In genomic region chr22:47123827-47124442, GRCh38 we compare ENCODE assay signal across 19 cellular contexts.
DNase-seq lines count a peak whose midpoint lies in the region; ATAC-seq, FAIRE-seq and TF ChIP-seq lines count a peak whose summit lies in the region.
"Had no signal": no experiment of that assay in that cellular context is flagged by ENCODE, and none has a peak within 500 bp of the region (broad histone marks: within the 10 kb centered on the region; RNA-seq: fewer than 3 reads in every experiment).

No MANE protein-coding gene starts in this region.

- H3K27me3 Mint-ChIP-seq in activated naive CD4-positive, alpha-beta T cell treated with anti-CD3 and anti-CD28 coated beads, Interleukin-2, amount 10 ng/mL, durations not matched to agents 7 days and 5 days: no peaks in the 10 kb centered on the region
- H3K27me3 Mint-ChIP-seq in type B pancreatic cell: no peaks in the 10 kb centered on the region
- H3K27me3 Mint-ChIP-seq in activated T-helper 1 cell treated with anti-CD3 and anti-CD28 coated beads, Interleukin-12 subunit alpha, Interleukin-12 subunit beta, Interleukin-2, Interleukin-4 antibody, amounts not matched to agents 30 ng/mL and 10 ng/mL and 1 ng/mL, durations not matched to agents 14 hours and 24 hours and 36 hours (ENCODE audit: insufficient read depth): no peaks in the 10 kb centered on the region
- H3K27me3 Mint-ChIP-seq: CD4-positive, CD25-positive, alpha-beta regulatory T cell; stimulated activated memory B cell treated with anti-CD40 and anti-IgM and Interleukin-4, amounts not matched to agents 10 μg/mL and 1 μg/mL and 100 μg/mL, for 72 hours had no signal

- dilution Hi-C loops in keratinocyte (cut with MboI; ENCODE audit: extremely low pct_ligation_motif_present, low sequenced_read_pairs): no loop called here

- H3K4me3 Mint-ChIP-seq in activated naive CD4-positive, alpha-beta T cell treated with anti-CD3 and anti-CD28 coated beads, Interleukin-2, amount 10 ng/mL, durations not matched to agents 7 days and 5 days: no peak overlapping the region
- H3K4me3 Mint-ChIP-seq in type B pancreatic cell: no peak overlapping the region
- no peak overlapping the region for H3K4me3 Mint-ChIP-seq in activated T-helper 1 cell treated with anti-CD3 and anti-CD28 coated beads, Interleukin-12 subunit alpha, Interleukin-12 subunit beta, Interleukin-2, Interleukin-4 antibody, amounts not matched to agents 30 ng/mL and 10 ng/mL and 1 ng/mL, durations not matched to agents 14 hours and 24 hours and 36 hours
- H3K4me3 Mint-ChIP-seq: CD4-positive, CD25-positive, alpha-beta regulatory T cell; nephron; stimulated activated memory B cell treated with anti-CD40 and anti-IgM and Interleukin-4, amounts not matched to agents 10 μg/mL and 1 μg/mL and 100 μg/mL, for 72 hours had no signal

- H3K27ac ChIP-seq in RWPE2 (ENCODE audit: poor library complexity, severe bottlenecking): no peak overlapping the region
- H3K27ac ChIP-seq in keratinocyte (ENCODE audit: control insufficient read depth, insufficient read depth, low read length): no peak overlapping the region
- H3K27ac ChIP-seq: brain microvascular endothelial cell, upper lobe of left lung had no signal

- H3K9me3 ChIP-seq in RWPE2 (ENCODE audit: severe bottlenecking): no peaks in the 10 kb centered on the region
- H3K9me3 ChIP-seq in keratinocyte (ENCODE audit: control insufficient read depth, low read depth, low read length): no peaks in the 10 kb centered on the region
- H3K9me3 ChIP-seq: upper lobe of left lung had no signal

- no peaks in the 10 kb centered on the region for H4K20me1 ChIP-seq in keratinocyte (ENCODE audit: control insufficient read depth, extremely low read depth, insufficient read depth, low read length)

- no peak for FAIRE-seq in keratinocyte (lab: Jason Lieb, UNC)
- FAIRE-seq: GM18507 had no signal

- TF ChIP-seq CTCF in RWPE2 (IDR thresholded peaks at IDR 0.05; ENCODE audit: poor library complexity, severe bottlenecking) (no peak), keratinocyte (optimal IDR thresholded peaks at IDR 0.05 in 1 of 3, IDR thresholded peaks at IDR 0.05 in 1 of 3, conservative IDR thresholded peaks at IDR 0.05 in 1 of 3; ENCODE audit: extremely low read depth in 1 of 3, insufficient read depth in 2 of 3, low read length in 3 of 3) (no peak), type B pancreatic cell (conservative IDR thresholded peaks at IDR 0.05) (no peak)

- no peak overlapping the region for H2AFZ ChIP-seq in keratinocyte (ENCODE audit: control insufficient read depth, low read length)

- CTCF ChIA-PET in activated naive CD4-positive, alpha-beta T cell treated with anti-CD3 and anti-CD28 coated beads, Interleukin-2, amount 10 ng/mL, durations not matched to agents 7 days and 5 days (lab: Charles Lee): no interaction called here

- ATAC-seq in activated naive CD4-positive, alpha-beta T cell treated with anti-CD3 and anti-CD28 coated beads, Interleukin-2, amount 50 U/mL, for 72 hours: no peak
- ATAC-seq in RWPE2 (ENCODE audit: low read depth) (no peak), HG03025 (IDR thresholded peaks at IDR 0.05; ENCODE audit: low FRiP score, unreplicated experiment) (no peak)

- H3K4me2 ChIP-seq in keratinocyte (ENCODE audit: control insufficient read depth, extremely low read depth, insufficient read depth, low read depth, low read length): peak overlapping the region; percentile 54

- no peaks in the 10 kb centered on the region for H3K36me3 Mint-ChIP-seq in activated naive CD4-positive, alpha-beta T cell treated with anti-CD3 and anti-CD28 coated beads, Interleukin-2, amount 50 U/mL, for 72 hours
- H3K36me3 Mint-ChIP-seq in activated naive CD4-positive, alpha-beta T cell treated with anti-CD3 and anti-CD28 coated beads, Interleukin-2, amount 10 ng/mL, durations not matched to agents 7 days and 5 days: peaks cover 3% of the 10 kb centered on the region
- H3K36me3 Mint-ChIP-seq in type B pancreatic cell: no peaks in the 10 kb centered on the region
- no peaks in the 10 kb centered on the region for H3K36me3 Mint-ChIP-seq in activated T-helper 1 cell treated with anti-CD3 and anti-CD28 coated beads, Interleukin-12 subunit alpha, Interleukin-12 subunit beta, Interleukin-2, Interleukin-4 antibody, amounts not matched to agents 30 ng/mL and 10 ng/mL and 1 ng/mL, durations not matched to agents 14 hours and 24 hours and 36 hours (ENCODE audit: low read depth)

- H3K4me1 Mint-ChIP-seq in activated naive CD4-positive, alpha-beta T cell treated with anti-CD3 and anti-CD28 coated beads, Interleukin-2, amount 10 ng/mL, durations not matched to agents 7 days and 5 days: peaks cover 4% of the 10 kb centered on the region
- H3K4me1 Mint-ChIP-seq in type B pancreatic cell (ENCODE audit: unreplicated experiment): peaks cover 10% of the 10 kb centered on the region
- H3K4me1 Mint-ChIP-seq in activated T-helper 1 cell treated with anti-CD3 and anti-CD28 coated beads, Interleukin-12 subunit alpha, Interleukin-12 subunit beta, Interleukin-2, Interleukin-4 antibody, amounts not matched to agents 30 ng/mL and 10 ng/mL and 1 ng/mL, durations not matched to agents 14 hours and 24 hours and 36 hours (ENCODE audit: low read depth): no peaks in the 10 kb centered on the region

- no peaks in the 10 kb centered on the region for H3K4me1 ChIP-seq in RWPE2 (ENCODE audit: insufficient read depth, poor library complexity, severe bottlenecking)
- H3K4me1 ChIP-seq in keratinocyte (ENCODE audit: control insufficient read depth, extremely low read depth, insufficient read depth, low read length): peaks cover 9% of the 10 kb centered on the region
- H3K4me1 ChIP-seq: upper lobe of left lung had no signal

- no peaks in the 10 kb centered on the region for H3K9me1 ChIP-seq in keratinocyte (ENCODE audit: control insufficient read depth, extremely low read depth, insufficient read depth, low read length)

- H3K4me3 ChIP-seq in RWPE2 (ENCODE audit: severe bottlenecking): no peak overlapping the region
- H3K4me3 ChIP-seq in keratinocyte (ENCODE audit: control insufficient read depth in 2 of 3, extremely low read depth in 1 of 3, insufficient read depth in 2 of 3, low read depth in 1 of 3, low read length in 3 of 3): no peak overlapping the region
- H3K4me3 ChIP-seq: upper lobe of left lung had no signal

- no peaks in the 10 kb centered on the region for H3K79me2 ChIP-seq in keratinocyte (ENCODE audit: control insufficient read depth, insufficient read depth, low read length)

- DNase-seq in activated naive CD4-positive, alpha-beta T cell treated with anti-CD3 and anti-CD28 coated beads, Interleukin-2, amount 50 U/mL, for 72 hours (ENCODE audit: low spot score in 2 of 2): no peak
- DNase-seq in activated naive CD4-positive, alpha-beta T cell treated with anti-CD3 and anti-CD28 coated beads, Interleukin-2, amount 10 ng/mL, durations not matched to agents 7 days and 5 days: no peak
- DNase-seq in RWPE2 (ENCODE audit: low spot score) (peak; percentile 34), keratinocyte (ENCODE audit: low read depth, low spot score) (no peak), type B pancreatic cell (ENCODE audit: extremely low spot score, unreplicated experiment) (no peak), head of caudate nucleus (no peak)
- no peak for DNase-seq in activated T-helper 1 cell treated with anti-CD3 and anti-CD28 coated beads, Interleukin-12 subunit alpha, Interleukin-12 subunit beta, Interleukin-2, Interleukin-4 antibody, amounts not matched to agents 30 ng/mL and 10 ng/mL and 1 ng/mL, durations not matched to agents 14 hours and 24 hours and 36 hours (ENCODE audit: low spot score)
- DNase-seq: activated naive CD4-positive, alpha-beta T cell; brain microvascular endothelial cell; CD4-positive, CD25-positive, alpha-beta regulatory T cell; NCI-H2029 treated with DMSO at 0.1 percent for 48 hours; NCI-H524 treated with DMSO at 0.1 percent for 48 hours; stimulated activated CD4-positive, alpha-beta T cell treated with anti-CD3 and anti-CD28 coated beads, Interleukin-12 subunit alpha, Interleukin-12 subunit beta, amount 100 ng/mL, for 4 hours; T-helper 2 cell; upper lobe of left lung had no signal

- intact Hi-C loops in activated T-helper 1 cell treated with anti-CD3 and anti-CD28 coated beads, Interleukin-12 subunit alpha, Interleukin-12 subunit beta, Interleukin-2, Interleukin-4 antibody, amounts not matched to agents 30 ng/mL and 10 ng/mL and 1 ng/mL, durations not matched to agents 14 hours and 24 hours and 36 hours (cut with micrococcal nuclease): no loop called here
- intact Hi-C loops in head of caudate nucleus (cut with DNase I): no loop called here

- peak overlapping the region; percentile 24 to 58 for H3K27ac Mint-ChIP-seq in activated naive CD4-positive, alpha-beta T cell treated with anti-CD3 and anti-CD28 coated beads, Interleukin-2, amount 50 U/mL, for 72 hours
- no peak overlapping the region for H3K27ac Mint-ChIP-seq in activated naive CD4-positive, alpha-beta T cell treated with anti-CD3 and anti-CD28 coated beads, Interleukin-2, amount 10 ng/mL, durations not matched to agents 7 days and 5 days
- H3K27ac Mint-ChIP-seq in type B pancreatic cell: peak overlapping the region; percentile 73
- H3K27ac Mint-ChIP-seq in activated T-helper 1 cell treated with anti-CD3 and anti-CD28 coated beads, Interleukin-12 subunit alpha, Interleukin-12 subunit beta, Interleukin-2, Interleukin-4 antibody, amounts not matched to agents 30 ng/mL and 10 ng/mL and 1 ng/mL, durations not matched to agents 14 hours and 24 hours and 36 hours: no peak overlapping the region
- H3K27ac Mint-ChIP-seq: CD4-positive, CD25-positive, alpha-beta regulatory T cell; nephron; stimulated activated memory B cell treated with anti-CD40 and anti-IgM and Interleukin-4, amounts not matched to agents 10 μg/mL and 1 μg/mL and 100 μg/mL, for 72 hours had no signal

- no peaks in the 10 kb centered on the region for H3K36me3 ChIP-seq in RWPE2 (ENCODE audit: low read depth)
- H3K36me3 ChIP-seq in keratinocyte (ENCODE audit: control insufficient read depth in 2 of 2, extremely low read depth in 1 of 2, insufficient read depth in 2 of 2, low read length in 2 of 2): no peaks in the 10 kb centered on the region
- H3K36me3 ChIP-seq: brain microvascular endothelial cell, upper lobe of left lung had no signal

- H3K27me3 ChIP-seq in RWPE2 (ENCODE audit: insufficient read depth, poor library complexity, severe bottlenecking) (no peaks in the 10 kb centered on the region), keratinocyte (ENCODE audit: control insufficient read depth, extremely low read depth, insufficient read depth, low read length) (no peaks in the 10 kb centered on the region)
- H3K27me3 ChIP-seq: brain microvascular endothelial cell, upper lobe of left lung had no signal

- H3K9ac ChIP-seq in keratinocyte (ENCODE audit: control insufficient read depth, extremely low read depth, insufficient read depth, low read length): no peak overlapping the region

- H3K9me3 Mint-ChIP-seq in activated naive CD4-positive, alpha-beta T cell treated with anti-CD3 and anti-CD28 coated beads, Interleukin-2, amount 50 U/mL, for 72 hours: no peaks in the 10 kb centered on the region
- H3K9me3 Mint-ChIP-seq in activated naive CD4-positive, alpha-beta T cell treated with anti-CD3 and anti-CD28 coated beads, Interleukin-2, amount 10 ng/mL, durations not matched to agents 7 days and 5 days: no peaks in the 10 kb centered on the region
- no peaks in the 10 kb centered on the region for H3K9me3 Mint-ChIP-seq in type B pancreatic cell
- H3K9me3 Mint-ChIP-seq in activated T-helper 1 cell treated with anti-CD3 and anti-CD28 coated beads, Interleukin-12 subunit alpha, Interleukin-12 subunit beta, Interleukin-2, Interleukin-4 antibody, amounts not matched to agents 30 ng/mL and 10 ng/mL and 1 ng/mL, durations not matched to agents 14 hours and 24 hours and 36 hours: no peaks in the 10 kb centered on the region
- H3K9me3 Mint-ChIP-seq: CD4-positive, CD25-positive, alpha-beta regulatory T cell; nephron; stimulated activated memory B cell treated with anti-CD40 and anti-IgM and Interleukin-4, amounts not matched to agents 10 μg/mL and 1 μg/mL and 100 μg/mL, for 72 hours had no signal

Comparison
In these comparisons a context has a peak if more than half of its experiments do, and no peak if none do; other contexts are left out.
1. H3K27ac Mint-ChIP-seq: peak in activated naive CD4-positive, alpha-beta T cell treated with anti-CD3 and anti-CD28 coated beads, Interleukin-2, amount 50 U/mL, for 72 hours (2 of 2) and type B pancreatic cell (single experiment); none in activated naive CD4-positive, alpha-beta T cell treated with anti-CD3 and anti-CD28 coated beads, Interleukin-2, amount 10 ng/mL, durations not matched to agents 7 days and 5 days (single experiment) and activated T-helper 1 cell treated with anti-CD3 and anti-CD28 coated beads, Interleukin-12 subunit alpha, Interleukin-12 subunit beta, Interleukin-2, Interleukin-4 antibody, amounts not matched to agents 30 ng/mL and 10 ng/mL and 1 ng/mL, durations not matched to agents 14 hours and 24 hours and 36 hours (single experiment).